Comparison of ENCODE assay signal across 8 cellular contexts in the genomic region with DNA sequence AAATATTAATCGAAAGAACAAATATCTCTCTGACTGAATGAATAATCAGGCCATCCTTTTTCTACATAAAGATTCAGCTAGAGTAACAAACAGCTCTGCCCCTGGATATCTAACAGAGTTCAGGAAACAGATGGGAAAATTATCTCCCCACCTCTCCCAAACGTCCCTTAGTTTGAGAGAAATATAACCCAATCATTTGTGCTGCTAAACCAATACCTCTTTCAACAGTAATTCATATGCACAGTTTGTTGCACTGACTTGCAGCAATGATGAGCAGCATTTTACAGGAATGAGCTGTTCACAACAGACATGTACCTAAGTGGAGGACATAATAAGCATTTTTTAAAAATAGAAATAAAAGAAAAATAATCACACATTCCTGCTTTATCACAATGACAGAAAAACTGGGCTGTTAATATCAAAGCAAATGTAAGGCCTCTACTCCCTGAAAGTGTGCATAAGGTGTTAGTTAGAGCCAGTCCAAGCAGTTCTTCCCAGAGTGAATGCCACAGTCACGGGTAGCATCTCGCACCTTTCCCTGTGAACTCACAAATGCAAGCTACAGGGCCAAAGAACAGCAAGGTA. TPM values are rescaled to one million over a fixed set of nuclear protein-coding genes. Genes with fewer than 3 reads are reported as not detected.
A peak's percentile ranks its signal among the peaks of the same experiment; 100 is the strongest.
DNase-seq lines count a peak whose midpoint lies in the region; ATAC-seq and TF ChIP-seq lines count a peak whose summit lies in the region.

No MANE protein-coding gene starts in this region.

- H3K27me3 ChIP-seq in ascending aorta (no peaks in the 10 kb centered on the region), layer of hippocampus (ENCODE audit: control insufficient read depth, insufficient read depth, low read length) (no peaks in the 10 kb centered on the region), thyroid gland (no peaks in the 10 kb centered on the region)

- H3K4me1 ChIP-seq in ascending aorta (peaks cover 5 to 34% of the 10 kb centered on the region in 2 donors), thyroid gland (peaks cover 40 to 51% of the 10 kb centered on the region in 2 donors)

- peaks cover 8% of the 10 kb centered on the region for H3K36me3 Mint-ChIP-seq in activated T-cell treated with anti-CD3 and anti-CD28 coated beads, Interleukin-2, amount 50 U/mL, for 4 hours (ENCODE audit: insufficient read depth)

- intact Hi-C loops in ascending aorta (cut with DNase I) (loop anchor here (2.0 to 10.0 kb wide), 4 partner anchors 67 to 1743 kb away; partner anchors contain the start of gene TRIM24), thyroid gland (cut with DNase I) (no loop called here)

- peaks cover 41% of the 10 kb centered on the region for H3K4me1 Mint-ChIP-seq in activated T-cell treated with anti-CD3 and anti-CD28 coated beads, Interleukin-2, amount 50 U/mL, for 4 hours (ENCODE audit: low read depth)

- DNase-seq in activated T-cell treated with anti-CD3 and anti-CD28 coated beads, Interleukin-2, amount 50 U/mL, for 4 hours = no peak
- DNase-seq in activated T-cell treated with anti-CD3 and anti-CD28 coated beads for 4 hours (no peak), ascending aorta (ENCODE audit: low spot score in 2 of 2) (no peak), thyroid gland (no peak), NCI-H748 treated with DMSO at 0.1 percent for 48 hours (lab: John Stamatoyannopoulos, UW) (no peak), NCI-H128 (lab: John Stamatoyannopoulos, UW; ENCODE audit: unreplicated experiment) (no peak), cerebellar cortex (ENCODE audit: low spot score) (no peak)

- 23 to 27% methylated on average over 4 of the region's 4 CpGs for WGBS in thyroid gland, 2 donors

- peak overlapping the region; percentile 94 for H3K4me3 Mint-ChIP-seq in activated T-cell treated with anti-CD3 and anti-CD28 coated beads, Interleukin-2, amount 50 U/mL, for 4 hours

- H3K9me3 Mint-ChIP-seq in activated T-cell treated with anti-CD3 and anti-CD28 coated beads, Interleukin-2, amount 50 U/mL, for 4 hours = no peaks in the 10 kb centered on the region

- H3K4me3 ChIP-seq in ascending aorta = peak overlapping the region; percentile 71 to 73
- peak overlapping the region in 2 of 3 donors; percentile 76 to 86 for H3K4me3 ChIP-seq in thyroid gland (replicated peaks in 1 of 3)

- no peak for ATAC-seq in activated T-cell treated with anti-CD3 and anti-CD28 coated beads, Interleukin-2, amount 50 U/mL, for 4 hours

- H3K27me3 Mint-ChIP-seq in activated T-cell treated with anti-CD3 and anti-CD28 coated beads, Interleukin-2, amount 50 U/mL, for 4 hours (ENCODE audit: low read depth) = no peaks in the 10 kb centered on the region

- no peak for TF ChIP-seq CTCF in ascending aorta (IDR thresholded peaks at IDR 0.05)
- no peak for TF ChIP-seq CTCF in thyroid gland (IDR thresholded peaks at IDR 0.05)

- no peaks in the 10 kb centered on the region for H3K36me3 ChIP-seq in ascending aorta
- no peaks in the 10 kb centered on the region for H3K36me3 ChIP-seq in thyroid gland

- TF ChIP-seq POLR2A in thyroid gland (IDR thresholded peaks at IDR 0.05) = no peak

- H3K27ac ChIP-seq in ascending aorta (peak overlapping the region; percentile 83 to 95), layer of hippocampus (ENCODE audit: low read depth, low read length) (peak overlapping the region; percentile 13), thyroid gland (peak overlapping the region; percentile 89 to 99 (median 99))

- no peaks in the 10 kb centered on the region for H3K9me3 ChIP-seq in ascending aorta
- H3K9me3 ChIP-seq in thyroid gland = no peaks in the 10 kb centered on the region

RNA-seq across cellular contexts. Expression of gene CREB3L2, which starts 2.3 kb away (rescaled TPM):
- 10 to 100 TPM; 28.1 to 34.6 (median 29.8) TPM for total RNA-seq in activated T-cell treated with anti-CD3 and anti-CD28 coated beads, Interleukin-2, amount 50 U/mL, for 4 hours
- total RNA-seq in ascending aorta (38.5 TPM), thyroid gland (100 to 1,000 TPM in 2 of 4 donors, 10 to 100 TPM in 2; 86.1 to 143 (median 103) TPM)

Comparison
In these comparisons a context has a peak if more than half of its experiments do, and no peak if none do; other contexts are left out.
1. H3K27ac ChIP-seq: peak in every context shown above with its lines; median percentile 99 in thyroid gland; 89 in ascending aorta; 13 in layer of hippocampus.